Comparison of ENCODE assay signal across 10 cellular contexts in the genomic region with DNA sequence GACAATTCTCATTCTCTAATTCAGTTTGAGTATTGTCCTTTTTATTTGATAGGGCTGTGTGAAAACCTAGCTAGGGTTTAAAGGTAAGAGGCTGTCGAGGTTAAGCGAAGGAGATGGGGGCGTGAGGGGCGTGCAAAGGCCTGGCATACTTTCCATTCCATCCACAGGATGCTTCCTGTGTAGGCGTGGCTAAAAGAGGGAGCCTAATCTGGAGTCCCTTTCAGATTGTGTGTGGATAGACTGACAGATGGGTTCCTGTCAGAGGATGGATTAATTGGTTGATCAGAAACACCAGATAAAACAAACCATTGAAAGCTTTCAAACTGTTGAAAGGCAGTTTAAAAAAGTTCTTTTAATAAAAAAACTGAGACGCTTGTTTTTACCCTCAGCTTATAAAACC. TPM values are rescaled to one million over a fixed set of nuclear protein-coding genes. Genes with fewer than 3 reads are reported as not detected.
DNase-seq lines count a peak whose midpoint lies in the region; ATAC-seq and TF ChIP-seq lines count a peak whose summit lies in the region.
"Had no signal": no experiment of that assay in that cellular context is flagged by ENCODE, and none has a peak within 500 bp of the region (broad histone marks: within the 10 kb centered on the region; RNA-seq: fewer than 3 reads in every experiment).

No MANE protein-coding gene starts in this region.

- H3K4me1 ChIP-seq in body of pancreas (peaks cover 37% of the 10 kb centered on the region), lung (ENCODE audit: control insufficient read depth in 2 of 2, insufficient read depth in 2 of 2, low read length in 2 of 2) (peaks cover 2 to 9% of the 10 kb centered on the region in 2 donors), upper lobe of right lung (peaks cover 22% of the 10 kb centered on the region)

- TF ChIP-seq CTCF in body of pancreas (IDR thresholded peaks at IDR 0.05) (no peak), lung (IDR thresholded peaks at IDR 0.05; ENCODE audit: control extremely low read depth, extremely low read depth) (no peak), upper lobe of right lung (IDR thresholded peaks at IDR 0.05) (no peak), GM10266 (IDR thresholded peaks at IDR 0.05; ENCODE audit: control insufficient read depth, insufficient read depth, low read depth, missing control alignments) (no peak)

- no peaks in the 10 kb centered on the region for H3K27me3 Mint-ChIP-seq in activated naive CD4-positive, alpha-beta T cell treated with anti-CD3 and anti-CD28 coated beads for 36 hours (ENCODE audit: low read depth)

- H3K27me3 ChIP-seq in body of pancreas: no peaks in the 10 kb centered on the region
- H3K27me3 ChIP-seq in lung (ENCODE audit: control insufficient read depth, insufficient read depth): no peaks in the 10 kb centered on the region
- no peaks in the 10 kb centered on the region for H3K27me3 ChIP-seq in upper lobe of right lung
- H3K27me3 ChIP-seq: ovary had no signal

- H3K4me3 ChIP-seq in body of pancreas (no peak overlapping the region), lung (no peak overlapping the region), upper lobe of right lung (peak overlapping the region; percentile 87)

- peak overlapping the region; percentile 87 for H3K27ac Mint-ChIP-seq in activated naive CD4-positive, alpha-beta T cell treated with anti-CD3 and anti-CD28 coated beads for 36 hours

- peak overlapping the region; percentile 97 to 100 (median 100) for H3K27ac ChIP-seq in body of pancreas
- H3K27ac ChIP-seq in lung (ENCODE audit: low read depth in 1 of 2, low read length in 1 of 2): peak overlapping the region; percentile 26 to 92
- peak overlapping the region; percentile 99 for H3K27ac ChIP-seq in upper lobe of right lung

- peak overlapping the region; percentile 93 for H3K4me3 Mint-ChIP-seq in activated naive CD4-positive, alpha-beta T cell treated with anti-CD3 and anti-CD28 coated beads for 36 hours

- CTCF ChIA-PET in activated naive CD4-positive, alpha-beta T cell treated with anti-CD3 and anti-CD28 coated beads for 36 hours (lab: Charles Lee): interaction anchor here (0.7 to 3.9 kb wide), 5 partner anchors 8 to 374 kb away, joined by 3 to 21 read pairs (median 5); no protein-coding TSS in a partner anchor

- H3K9me3 ChIP-seq in body of pancreas (no peaks in the 10 kb centered on the region), lung (ENCODE audit: control insufficient read depth in 2 of 2, insufficient read depth in 1 of 2, low read length in 1 of 2) (no peaks in the 10 kb centered on the region), upper lobe of right lung (no peaks in the 10 kb centered on the region)
- H3K9me3 ChIP-seq: ovary had no signal

- peak; percentile 12 for DNase-seq in activated naive CD4-positive, alpha-beta T cell treated with anti-CD3 and anti-CD28 coated beads for 36 hours
- no peak for DNase-seq in activated naive CD4-positive, alpha-beta T cell treated with anti-CD3 and anti-CD28 coated beads, Interleukin-2, amount 50 U/mL, for 16 hours
- DNase-seq in body of pancreas (peak in 2 of 4 donors; percentile 28 to 34), lung (ENCODE audit: low spot score) (no peak), upper lobe of right lung (no peak), COLO829 (ENCODE audit: low spot score) (no peak), OCI-M1 (lab: John Stamatoyannopoulos, UW) (no peak), GM10266 (ENCODE audit: extremely low spot score) (no peak)
- DNase-seq: activated CD8-positive, alpha-beta memory T cell treated with anti-CD3 and anti-CD28 coated beads for 24 hours had no signal

- WGBS in body of pancreas, 2 donors: 35 to 49% methylated on average over 6 of the region's 6 CpGs
- WGBS in lung, 2 donors: 51 to 74% methylated on average over 6 of the region's 6 CpGs

- peaks cover 38% of the 10 kb centered on the region for H3K4me1 Mint-ChIP-seq in activated naive CD4-positive, alpha-beta T cell treated with anti-CD3 and anti-CD28 coated beads for 36 hours (ENCODE audit: low read depth)

- ATAC-seq in body of pancreas: no peak
- no peak for ATAC-seq in lung (ENCODE audit: insufficient read depth, low FRiP score)
- ATAC-seq in upper lobe of right lung: no peak

- no peaks in the 10 kb centered on the region for H3K9me3 Mint-ChIP-seq in activated naive CD4-positive, alpha-beta T cell treated with anti-CD3 and anti-CD28 coated beads for 36 hours

- H3K36me3 Mint-ChIP-seq in activated naive CD4-positive, alpha-beta T cell treated with anti-CD3 and anti-CD28 coated beads for 36 hours (ENCODE audit: low read depth): peaks cover 13% of the 10 kb centered on the region

- H3K36me3 ChIP-seq in body of pancreas (replicated peaks in 1 of 2; ENCODE audit: insufficient read depth in 1 of 2, low read depth in 2 of 2) (no peaks in the 10 kb centered on the region), lung (ENCODE audit: control insufficient read depth in 2 of 2, insufficient read depth in 2 of 2, low read length in 2 of 2) (no peaks in the 10 kb centered on the region), upper lobe of right lung (no peaks in the 10 kb centered on the region)
- H3K36me3 ChIP-seq: ovary had no signal

- no peak for TF ChIP-seq POLR2A in body of pancreas (IDR thresholded peaks at IDR 0.05)

- intact Hi-C loops in activated naive CD4-positive, alpha-beta T cell treated with anti-CD3 and anti-CD28 coated beads for 36 hours (cut with micrococcal nuclease): loop anchor here (1.0 to 10.0 kb wide), 10 partner anchors 103 to 1222 kb away; partner anchors contain the start of genes ARSK, CAST, ERAP1 and RHOBTB3
- intact Hi-C loops in body of pancreas (cut with DNase I) (no loop called here), upper lobe of right lung (cut with DNase I) (loop anchor here (5.0 kb wide), 1 partner anchor 375 kb away; no protein-coding TSS in a partner anchor)

RNA-seq across cellular contexts. Expression of gene ELL2, which starts 1.1 kb away (rescaled TPM):
- 10 to 100 TPM; 75.0 to 78.6 TPM for total RNA-seq in activated naive CD4-positive, alpha-beta T cell treated with anti-CD3 and anti-CD28 coated beads for 36 hours
- 100 to 1,000 TPM; 100 to 104 TPM for total RNA-seq in body of pancreas
- total RNA-seq in lung: 10 to 100 TPM; 67.5 to 79.6 TPM
- 10 to 100 TPM; 12.3 to 30.6 TPM for polyA plus RNA-seq in lung
- total RNA-seq in upper lobe of right lung: 52.1 TPM
